Comparison of ENCODE assay signal across 8 cellular contexts in the genomic region with DNA sequence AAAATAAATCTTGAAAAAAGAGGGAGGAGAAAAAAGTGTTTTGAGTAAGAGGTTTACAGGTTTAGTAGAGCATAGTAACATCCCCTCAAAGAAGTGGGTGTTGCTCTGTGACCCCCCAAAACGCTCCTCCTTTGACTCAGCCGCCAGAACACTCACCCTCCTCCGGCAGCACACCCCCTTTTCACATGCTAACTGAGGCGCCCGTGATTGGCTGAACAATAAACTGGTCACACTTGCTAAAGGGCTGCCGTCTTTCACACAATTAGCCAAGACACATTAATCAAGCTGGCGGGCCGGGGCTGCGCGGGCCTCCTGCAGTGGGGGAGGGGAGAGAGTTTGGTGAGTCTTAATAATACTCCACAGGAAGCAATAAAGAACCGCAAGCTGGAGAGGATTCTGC. TPM values are rescaled to one million over a fixed set of nuclear protein-coding genes. Genes with fewer than 3 reads are reported as not detected.
DNase-seq lines count a peak whose midpoint lies in the region; ATAC-seq and TF ChIP-seq lines count a peak whose summit lies in the region.

No MANE protein-coding gene starts in this region.

- peaks cover 34% of the 10 kb centered on the region for H3K27me3 Mint-ChIP-seq in activated naive CD8-positive, alpha-beta T cell treated with anti-CD3 and anti-CD28 coated beads, Interleukin-2, amount 50 U/mL, for 24 hours

- H3K79me2 ChIP-seq in Loucy (ENCODE audit: insufficient read depth, low read length) (no peaks in the 10 kb centered on the region), PC-3 (ENCODE audit: low read length) (no peaks in the 10 kb centered on the region)

- POLR2A ChIA-PET in PC-3 (lab: Charles Lee; ENCODE audit: unreplicated experiment), result no interaction called here

- no peaks in the 10 kb centered on the region for H3K36me3 Mint-ChIP-seq in activated naive CD8-positive, alpha-beta T cell treated with anti-CD3 and anti-CD28 coated beads, Interleukin-2, amount 50 U/mL, for 24 hours (ENCODE audit: low read depth)

- intact Hi-C loops in mucosa of descending colon (cut with DNase I, micrococcal nuclease) (loop anchor here in 1 of 2 donors (5.0 kb wide), 1 partner anchor 319 kb away; no protein-coding TSS in a partner anchor), PC-3 (cut with micrococcal nuclease) (no loop called here)

- DNase-seq in A172 (ENCODE audit: low spot score), result peak; percentile 77
- peak; percentile 31 for DNase-seq in activated naive CD8-positive, alpha-beta T cell treated with anti-CD3 and anti-CD28 coated beads, Interleukin-2, amount 50 U/mL, for 24 hours
- peak in 2 of 3 donors; percentile 11 to 31 for DNase-seq in mucosa of descending colon
- DNase-seq in hippocampal formation (lab: John Stamatoyannopoulos, UW), result no peak
- DNase-seq in PC-3, result no peak
- DNase-seq in putamen (ENCODE audit: low spot score), result no peak

- no peak overlapping the region for H3K27ac Mint-ChIP-seq in activated naive CD8-positive, alpha-beta T cell treated with anti-CD3 and anti-CD28 coated beads, Interleukin-2, amount 50 U/mL, for 24 hours

- H3K9me3 ChIP-seq in Loucy (ENCODE audit: insufficient read depth, low read depth, low read length) (no peaks in the 10 kb centered on the region), mucosa of descending colon (no peaks in the 10 kb centered on the region), PC-3 (ENCODE audit: low read length) (no peaks in the 10 kb centered on the region)

- no peak overlapping the region for H3K27ac ChIP-seq in PC-3 (ENCODE audit: low read length)

- TF ChIP-seq CTCF in Loucy (conservative IDR thresholded peaks at IDR 0.05; ENCODE audit: low read length) (no peak), mucosa of descending colon (IDR thresholded peaks at IDR 0.05) (no peak), PC-3 (conservative IDR thresholded peaks at IDR 0.05; ENCODE audit: low read depth, low read length) (no peak)

- H4K20me1 ChIP-seq in Loucy (ENCODE audit: insufficient read depth, low read length, poor library complexity, severe bottlenecking) (no peaks in the 10 kb centered on the region), PC-3 (ENCODE audit: low read length) (no peaks in the 10 kb centered on the region)

- H2AFZ ChIP-seq in Loucy (ENCODE audit: low read length) (peak overlapping the region; percentile 41; the same call in 1 of the 2 replicates), PC-3 (ENCODE audit: low read length) (no peak overlapping the region)

- H3F3A ChIP-seq in Loucy (ENCODE audit: low read depth) (no peaks in the 10 kb centered on the region), PC-3 (ENCODE audit: low read length, unreplicated experiment) (no peaks in the 10 kb centered on the region)

- no peaks in the 10 kb centered on the region for H3K36me3 ChIP-seq in Loucy (ENCODE audit: insufficient read depth, low read length)
- no peaks in the 10 kb centered on the region for H3K36me3 ChIP-seq in mucosa of descending colon (ENCODE audit: low read depth)
- no peaks in the 10 kb centered on the region for H3K36me3 ChIP-seq in PC-3 (ENCODE audit: low read depth, low read length)

- H3K4me1 Mint-ChIP-seq in activated naive CD8-positive, alpha-beta T cell treated with anti-CD3 and anti-CD28 coated beads, Interleukin-2, amount 50 U/mL, for 24 hours, result peaks cover 15% of the 10 kb centered on the region

- H3K9me3 Mint-ChIP-seq in activated naive CD8-positive, alpha-beta T cell treated with anti-CD3 and anti-CD28 coated beads, Interleukin-2, amount 50 U/mL, for 24 hours, result no peaks in the 10 kb centered on the region

- peaks cover 17% of the 10 kb centered on the region for H3K4me1 ChIP-seq in Loucy (ENCODE audit: insufficient read depth, low read length, poor library complexity, severe bottlenecking)
- H3K4me1 ChIP-seq in mucosa of descending colon (ENCODE audit: low read depth), result peaks cover 3% of the 10 kb centered on the region
- H3K4me1 ChIP-seq in PC-3 (ENCODE audit: insufficient read depth, low read length), result peaks cover 17% of the 10 kb centered on the region

- peak overlapping the region; percentile 52 for H3K4me3 ChIP-seq in Loucy (ENCODE audit: low read length, poor library complexity, severe bottlenecking)
- no peak overlapping the region for H3K4me3 ChIP-seq in mucosa of descending colon
- H3K4me3 ChIP-seq in PC-3 (ENCODE audit: low read length), result no peak overlapping the region

- H3K27me3 ChIP-seq in Loucy (ENCODE audit: insufficient read depth, low read length, poor library complexity, severe bottlenecking) (no peaks in the 10 kb centered on the region), PC-3 (ENCODE audit: low read length) (no peaks in the 10 kb centered on the region)

- CTCF ChIA-PET in PC-3 (lab: Charles Lee), result no interaction called here

- H3K9ac ChIP-seq in Loucy (ENCODE audit: low read depth, low read length, poor library complexity, severe bottlenecking) (no peak overlapping the region), PC-3 (ENCODE audit: low read length) (no peak overlapping the region)

- no TSS peak for BruUV-seq in PC-3 (replicated peaks; lab: Mats Ljungman, UMichigan)

- peak overlapping the region; percentile 64 for H3K4me3 Mint-ChIP-seq in activated naive CD8-positive, alpha-beta T cell treated with anti-CD3 and anti-CD28 coated beads, Interleukin-2, amount 50 U/mL, for 24 hours

- H3K4me2 ChIP-seq in Loucy (ENCODE audit: low read depth, low read length, poor library complexity, severe bottlenecking) (peak overlapping the region; percentile 72), PC-3 (ENCODE audit: low read length) (no peak overlapping the region)

- H3K9me2 ChIP-seq in Loucy (replicated peaks; ENCODE audit: low read depth, low read length), result no peaks in the 10 kb centered on the region
- H3K9me2 ChIP-seq in PC-3 (replicated peaks; ENCODE audit: low read length), result no peaks in the 10 kb centered on the region

- peak; percentile 58 for ATAC-seq in activated naive CD8-positive, alpha-beta T cell treated with anti-CD3 and anti-CD28 coated beads, Interleukin-2, amount 50 U/mL, for 24 hours
- no peak for ATAC-seq in mucosa of descending colon
- no peak for ATAC-seq in PC-3
- ATAC-seq in GM18868 (IDR thresholded peaks at IDR 0.05; ENCODE audit: unreplicated experiment), result no peak

RNA-seq across cellular contexts. Expression of gene CDK15, which starts 52.4 kb away (rescaled TPM):
- total RNA-seq in A172 (2014; rRNA removed; shearing (Covaris generic)), result 0.19 TPM in 1 of 2 replicates, not detected in the other
- total RNA-seq in mucosa of descending colon, result 1 to 10 TPM in 1 of 3 donors, under 1 TPM in 1, not detected in 1; 0.94 to 1.4 TPM
- total RNA-seq in PC-3 (2014; rRNA removed), result 2.4 TPM in 1 of 2 replicates, not detected in the other

Comparison
In these comparisons a context has a peak if more than half of its experiments do, and no peak if none do; other contexts are left out.
1. DNase-seq: peak in A172 (single experiment), activated naive CD8-positive, alpha-beta T cell treated with anti-CD3 and anti-CD28 coated beads, Interleukin-2, amount 50 U/mL, for 24 hours (single experiment) and mucosa of descending colon (2 of 3); none in hippocampal formation (0 of 2), PC-3 (single experiment) and putamen (single experiment).